Comparison of ENCODE assay signal across 20 cellular contexts in genomic region chr4:145102619-145103018, GRCh38.
"Had no signal": no experiment of that assay in that cellular context is flagged by ENCODE, and none has a peak within 500 bp of the region (broad histone marks: within the 10 kb centered on the region; RNA-seq: fewer than 3 reads in every experiment).

No MANE protein-coding gene starts in this region.

- H3K27ac Mint-ChIP-seq: activated naive CD8-positive, alpha-beta T cell; activated T-helper 1 cell treated with anti-CD3 and anti-CD28 coated beads, Interleukin-12 subunit alpha, Interleukin-12 subunit beta, Interleukin-2, Interleukin-4 antibody, amounts not matched to agents 30 ng/mL and 10 ng/mL and 1 ng/mL, durations not matched to agents 14 hours and 24 hours and 36 hours; mesothelial cell of epicardium; nephron progenitor cell; stimulated activated effector memory CD8-positive, alpha-beta T cell treated with anti-CD3 and anti-CD28 coated beads, Interleukin-12 subunit alpha, Interleukin-12 subunit beta, amount 100 ng/mL, for 72 hours had no signal

- H3K9me3 ChIP-seq: sigmoid colon, stomach had no signal

- ATAC-seq: left lobe of liver; stimulated activated effector memory CD8-positive, alpha-beta T cell treated with anti-CD3 and anti-CD28 coated beads, Interleukin-12 subunit alpha, Interleukin-12 subunit beta, amount 100 ng/mL, for 72 hours had no signal

- H3K27me3 ChIP-seq: sigmoid colon, stomach had no signal

- H3K36me3 Mint-ChIP-seq: mesothelial cell of epicardium had no signal

- H3K27ac ChIP-seq: epithelial cell of prostate, sigmoid colon, stomach, VCaP had no signal

- H3K27me3 Mint-ChIP-seq: activated naive CD8-positive, alpha-beta T cell had no signal

- H3K4me3 ChIP-seq: lung, sigmoid colon, stomach had no signal

- H3K4me3 Mint-ChIP-seq: activated T-helper 1 cell treated with anti-CD3 and anti-CD28 coated beads, Interleukin-12 subunit alpha, Interleukin-12 subunit beta, Interleukin-2, Interleukin-4 antibody, amounts not matched to agents 30 ng/mL and 10 ng/mL and 1 ng/mL, durations not matched to agents 14 hours and 24 hours and 36 hours; mesothelial cell of epicardium; nephron progenitor cell; stimulated activated effector memory CD8-positive, alpha-beta T cell treated with anti-CD3 and anti-CD28 coated beads, Interleukin-12 subunit alpha, Interleukin-12 subunit beta, amount 100 ng/mL, for 72 hours had no signal

- DNase-seq: activated CD4-positive, alpha-beta T cell treated with anti-CD3 and anti-CD28 coated beads, Interleukin-2, amount 50 U/mL, for 48 hours; activated T-cell treated with anti-CD3 and anti-CD28 coated beads for 4 hours; dermis blood vessel endothelial cell; effector memory CD4-positive, alpha-beta T cell; foreskin fibroblast; kidney; nephron progenitor cell; nucleus accumbens; sigmoid colon; stimulated activated CD4-positive, alpha-beta T cell treated with anti-CD3 and anti-CD28 coated beads, Interleukin-4, amount 100 ng/mL, for 24 hours; stomach; trophoblast cell had no signal

- H3K9me3 Mint-ChIP-seq: activated T-helper 1 cell treated with anti-CD3 and anti-CD28 coated beads, Interleukin-12 subunit alpha, Interleukin-12 subunit beta, Interleukin-2, Interleukin-4 antibody, amounts not matched to agents 30 ng/mL and 10 ng/mL and 1 ng/mL, durations not matched to agents 14 hours and 24 hours and 36 hours; mesothelial cell of epicardium; nephron progenitor cell; stimulated activated effector memory CD8-positive, alpha-beta T cell treated with anti-CD3 and anti-CD28 coated beads, Interleukin-12 subunit alpha, Interleukin-12 subunit beta, amount 100 ng/mL, for 72 hours had no signal
